Comparison of ENCODE assay signal across 16 cellular contexts in genomic region chr19:35750167-35750566, GRCh38. TPM values are rescaled to one million over a fixed set of nuclear protein-coding genes. Genes with fewer than 3 reads are reported as not detected.
DNase-seq lines count a peak whose midpoint lies in the region; ATAC-seq and TF ChIP-seq lines count a peak whose summit lies in the region.
"Had no signal": no experiment of that assay in that cellular context is flagged by ENCODE, and none has a peak within 500 bp of the region (broad histone marks: within the 10 kb centered on the region; RNA-seq: fewer than 3 reads in every experiment).

No MANE protein-coding gene starts in this region.

- peak overlapping the region; percentile 30 for H3K4me3 Mint-ChIP-seq in activated naive CD4-positive, alpha-beta T cell treated with anti-CD3 and anti-CD28 coated beads, Interleukin-2, amount 50 U/mL, for 24 hours
- H3K4me3 Mint-ChIP-seq in endodermal cell, result peak overlapping the region; percentile 26
- H3K4me3 Mint-ChIP-seq in stimulated activated effector memory CD8-positive, alpha-beta T cell treated with anti-CD3 and anti-CD28 coated beads, Interleukin-12 subunit alpha, Interleukin-12 subunit beta, amount 100 ng/mL, for 72 hours, result peak overlapping the region; percentile 96

- no peaks in the 10 kb centered on the region for H3K9me3 ChIP-seq in Karpas-422 (ENCODE audit: low read length)
- no peaks in the 10 kb centered on the region for H3K9me3 ChIP-seq in endodermal cell (ENCODE audit: control insufficient read depth, low read length)
- H3K9me3 ChIP-seq: BE2C, stomach had no signal

- no peak overlapping the region for H3K27ac Mint-ChIP-seq in activated naive CD4-positive, alpha-beta T cell treated with anti-CD3 and anti-CD28 coated beads, Interleukin-2, amount 50 U/mL, for 24 hours
- no peak overlapping the region for H3K27ac Mint-ChIP-seq in endodermal cell
- H3K27ac Mint-ChIP-seq in stimulated activated effector memory CD8-positive, alpha-beta T cell treated with anti-CD3 and anti-CD28 coated beads, Interleukin-12 subunit alpha, Interleukin-12 subunit beta, amount 100 ng/mL, for 72 hours, result peak overlapping the region; percentile 90

- ATAC-seq in stimulated activated effector memory CD8-positive, alpha-beta T cell treated with anti-CD3 and anti-CD28 coated beads, Interleukin-12 subunit alpha, Interleukin-12 subunit beta, amount 100 ng/mL, for 72 hours, result no peak
- no peak for ATAC-seq in HG03439 (IDR thresholded peaks at IDR 0.05; ENCODE audit: unreplicated experiment)

- H3K27me3 ChIP-seq in Karpas-422 (ENCODE audit: low read length) (no peaks in the 10 kb centered on the region), endodermal cell (ENCODE audit: control insufficient read depth, insufficient read depth, low read length, poor library complexity, severe bottlenecking) (peaks cover 4% of the 10 kb centered on the region)
- H3K27me3 ChIP-seq: BE2C, stomach had no signal

- peaks cover 3% of the 10 kb centered on the region for H3K27me3 Mint-ChIP-seq in activated naive CD4-positive, alpha-beta T cell treated with anti-CD3 and anti-CD28 coated beads, Interleukin-2, amount 50 U/mL, for 24 hours
- H3K27me3 Mint-ChIP-seq in endodermal cell (ENCODE audit: insufficient read depth), result peaks cover 10% of the 10 kb centered on the region

- H3K4me1 Mint-ChIP-seq in activated naive CD4-positive, alpha-beta T cell treated with anti-CD3 and anti-CD28 coated beads, Interleukin-2, amount 50 U/mL, for 24 hours, result peaks cover 43% of the 10 kb centered on the region
- H3K4me1 Mint-ChIP-seq in endodermal cell, result peaks cover 12% of the 10 kb centered on the region
- peaks cover 50% of the 10 kb centered on the region for H3K4me1 Mint-ChIP-seq in stimulated activated effector memory CD8-positive, alpha-beta T cell treated with anti-CD3 and anti-CD28 coated beads, Interleukin-12 subunit alpha, Interleukin-12 subunit beta, amount 100 ng/mL, for 72 hours

- H3K9ac ChIP-seq in Karpas-422 (ENCODE audit: low read length) (peak overlapping the region; percentile 31), endodermal cell (ENCODE audit: extremely low read depth, low read length, poor library complexity, severe bottlenecking) (no peak overlapping the region)

- H3K36me3 ChIP-seq in Karpas-422 (ENCODE audit: insufficient read depth, low read length) (no peaks in the 10 kb centered on the region), endodermal cell (ENCODE audit: control insufficient read depth, insufficient read depth, low read length) (peaks cover 9% of the 10 kb centered on the region)

- H3K36me3 Mint-ChIP-seq in activated naive CD4-positive, alpha-beta T cell treated with anti-CD3 and anti-CD28 coated beads, Interleukin-2, amount 50 U/mL, for 24 hours, result peaks cover 4% of the 10 kb centered on the region
- peaks cover 2% of the 10 kb centered on the region for H3K36me3 Mint-ChIP-seq in endodermal cell (ENCODE audit: low read depth)
- H3K36me3 Mint-ChIP-seq in stimulated activated effector memory CD8-positive, alpha-beta T cell treated with anti-CD3 and anti-CD28 coated beads, Interleukin-12 subunit alpha, Interleukin-12 subunit beta, amount 100 ng/mL, for 72 hours, result peaks cover 23% of the 10 kb centered on the region

- WGBS in endodermal cell (ENCODE audit: insufficient coverage in 1 of 2, insufficient read length in 1 of 2), 2 experiments, result 85 to 95% methylated on average over 3 to 5 of the region's 5 CpGs

- no peak for TF ChIP-seq CTCF in endodermal cell (conservative IDR thresholded peaks at IDR 0.05)

- peaks cover 32% of the 10 kb centered on the region for H3K4me1 ChIP-seq in Karpas-422 (ENCODE audit: low read length)
- H3K4me1 ChIP-seq in endodermal cell (ENCODE audit: control insufficient read depth, insufficient read depth, low read length), result no peaks in the 10 kb centered on the region

- H2AFZ ChIP-seq in Karpas-422 (ENCODE audit: low read length), result no peak overlapping the region

- H4K20me1 ChIP-seq in Karpas-422 (ENCODE audit: insufficient read depth, low read depth, low read length), result no peaks in the 10 kb centered on the region

- no peaks in the 10 kb centered on the region for H3K9me2 ChIP-seq in Karpas-422 (replicated peaks; ENCODE audit: insufficient read depth, low read length)

- no peak overlapping the region for H3K27ac ChIP-seq in Karpas-422 (ENCODE audit: low read length)
- no peak overlapping the region for H3K27ac ChIP-seq in endodermal cell (ENCODE audit: low read depth, low read length)

- H3K79me2 ChIP-seq in Karpas-422 (ENCODE audit: low read length), result peaks cover 32% of the 10 kb centered on the region

- H3K9me3 Mint-ChIP-seq in activated naive CD4-positive, alpha-beta T cell treated with anti-CD3 and anti-CD28 coated beads, Interleukin-2, amount 50 U/mL, for 24 hours, result no peaks in the 10 kb centered on the region
- H3K9me3 Mint-ChIP-seq in endodermal cell, result no peaks in the 10 kb centered on the region
- no peaks in the 10 kb centered on the region for H3K9me3 Mint-ChIP-seq in stimulated activated effector memory CD8-positive, alpha-beta T cell treated with anti-CD3 and anti-CD28 coated beads, Interleukin-12 subunit alpha, Interleukin-12 subunit beta, amount 100 ng/mL, for 72 hours

- peak overlapping the region; percentile 7; the same call in 1 of the 2 replicates for H3K4me3 ChIP-seq in Karpas-422 (ENCODE audit: low read length)
- H3K4me3 ChIP-seq in endodermal cell (ENCODE audit: low read length), result no peak overlapping the region

- no peak for DNase-seq in activated naive CD4-positive, alpha-beta T cell treated with anti-CD3 and anti-CD28 coated beads, Interleukin-2, amount 50 U/mL, for 16 hours
- no peak for DNase-seq in Karpas-422
- no peak for DNase-seq in endodermal cell
- no peak for DNase-seq in stimulated activated effector memory CD8-positive, alpha-beta T cell treated with anti-CD3 and anti-CD28 coated beads, Interleukin-12 subunit alpha, Interleukin-12 subunit beta, amount 100 ng/mL, for 72 hours (ENCODE audit: low spot score in 2 of 2)
- no peak for DNase-seq in activated CD4-positive, CD25-positive, alpha-beta regulatory T cell (lab: John Stamatoyannopoulos, UW)
- DNase-seq in NAMALWA (ENCODE audit: low spot score), result no peak
- DNase-seq: activated CD4-positive, alpha-beta T cell treated with anti-CD3 and anti-CD28 coated beads, Interleukin-2, amount 50 U/mL, for 1 hour; amniotic stem cell; BE2C; HCEC 1CT; NCI-H2171 treated with DMSO at 0.1 percent for 48 hours; stimulated activated CD4-positive, alpha-beta T cell treated with anti-CD3 and anti-CD28 coated beads, Interleukin-4, amount 100 ng/mL, for 24 hours; stomach had no signal

- peak overlapping the region; percentile 95 for H3K4me2 ChIP-seq in Karpas-422 (ENCODE audit: low read depth, low read length, poor library complexity, severe bottlenecking)

RNA-seq across cellular contexts. Expression of gene LIN37, which starts 1.8 kb away (rescaled TPM):
- 5.9 and 12.4 TPM in 2 replicates for total RNA-seq in Karpas-422 (2014; rRNA removed; shearing (Covaris generic); ENCODE audit: low replicate concordance)
- 1 to 10 TPM; 6.6 to 7.6 TPM for total RNA-seq in endodermal cell
- polyA plus RNA-seq in endodermal cell (2013, experiment 1 of 2), result 11.6 TPM
- 10.4 TPM for polyA plus RNA-seq in endodermal cell (2013, experiment 2 of 2)

RNA-seq across cellular contexts. Expression of gene PSENEN, which starts 4.7 kb away (rescaled TPM):
- 47.7 and 112 TPM in 2 replicates for total RNA-seq in Karpas-422 (2014; rRNA removed; shearing (Covaris generic); ENCODE audit: low replicate concordance)
- 100 to 1,000 TPM; 101 to 109 TPM for total RNA-seq in endodermal cell
- polyA plus RNA-seq in endodermal cell (2013, experiment 1 of 2), result 76.8 TPM
- 65.3 TPM for polyA plus RNA-seq in endodermal cell (2013, experiment 2 of 2)

RNA-seq across cellular contexts. Expression of gene U2AF1L4, which starts 4.9 kb away (rescaled TPM):
- 31.7 and 50.4 TPM in 2 replicates for total RNA-seq in Karpas-422 (2014; rRNA removed; shearing (Covaris generic); ENCODE audit: low replicate concordance)
- 10 to 100 TPM; 17.3 to 23.2 TPM for total RNA-seq in endodermal cell
- 20.7 TPM for polyA plus RNA-seq in endodermal cell (2013, experiment 1 of 2)
- polyA plus RNA-seq in endodermal cell (2013, experiment 2 of 2), result 16.6 TPM

RNA-seq across cellular contexts. Expression of gene HSPB6, which starts 6.7 kb away (rescaled TPM):
- 0.18 and 1.5 TPM in 2 replicates for total RNA-seq in Karpas-422 (2014; rRNA removed; shearing (Covaris generic); ENCODE audit: low replicate concordance)
- under 1 TPM; 0.33 to 0.90 TPM for total RNA-seq in endodermal cell
- polyA plus RNA-seq in endodermal cell (2013, experiment 1 of 2), result 0.36 TPM
- polyA plus RNA-seq in endodermal cell (2013, experiment 2 of 2), result 0.62 TPM
- total RNA-seq: mononuclear cell had no signal

RNA-seq across cellular contexts. Expression of gene PROSER3, which starts 7.8 kb away (rescaled TPM):
- total RNA-seq in Karpas-422 (2014; rRNA removed; shearing (Covaris generic); ENCODE audit: low replicate concordance), result 16.6 and 17.5 TPM in 2 replicates
- 10 to 100 TPM; 37.8 to 45.4 TPM for total RNA-seq in endodermal cell
- 37.0 TPM for polyA plus RNA-seq in endodermal cell (2013, experiment 1 of 2)
- 34.6 TPM for polyA plus RNA-seq in endodermal cell (2013, experiment 2 of 2)

Comparison
In these comparisons a context has a peak if more than half of its experiments do, and no peak if none do; other contexts are left out.
1. H3K4me3 Mint-ChIP-seq: peak in every context shown above with its lines; median percentile 96 in stimulated activated effector memory CD8-positive, alpha-beta T cell treated with anti-CD3 and anti-CD28 coated beads, Interleukin-12 subunit alpha, Interleukin-12 subunit beta, amount 100 ng/mL, for 72 hours; 30 in activated naive CD4-positive, alpha-beta T cell treated with anti-CD3 and anti-CD28 coated beads, Interleukin-2, amount 50 U/mL, for 24 hours; 26 in endodermal cell.